Comparison of ENCODE assay signal across 26 cellular contexts in the genomic region with DNA sequence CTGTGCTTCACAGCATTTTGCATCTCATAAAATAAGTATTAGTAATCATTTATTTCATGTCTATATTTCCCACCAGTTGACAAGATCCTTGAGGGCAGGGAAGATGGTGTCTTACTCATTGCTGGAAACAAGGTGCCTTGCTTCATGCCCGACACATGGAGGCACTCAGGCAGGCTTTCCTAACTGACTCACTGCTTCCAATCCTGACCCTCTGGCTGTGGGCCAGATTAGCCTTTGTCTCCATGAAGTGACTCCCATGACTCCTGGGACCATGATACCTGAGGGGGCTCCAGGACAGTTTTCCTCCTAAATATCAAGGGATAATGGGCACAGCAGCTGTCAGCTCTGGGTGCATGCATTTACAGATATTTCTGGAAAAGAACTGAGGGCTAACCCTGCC.
DNase-seq lines count a peak whose midpoint lies in the region; ATAC-seq and TF ChIP-seq lines count a peak whose summit lies in the region.
"Had no signal": no experiment of that assay in that cellular context is flagged by ENCODE, and none has a peak within 500 bp of the region (broad histone marks: within the 10 kb centered on the region; RNA-seq: fewer than 3 reads in every experiment).

No MANE protein-coding gene starts in this region.

- H3K36me3 ChIP-seq in brain microvascular endothelial cell (replicated peaks): no peaks in the 10 kb centered on the region
- H3K36me3 ChIP-seq: BLaER1 treated with 17β-estradiol and CSF1 and Interleukin-3, amounts not matched to agents 10 nM and 100 nM; neural progenitor cell had no signal

- H3K4me3 ChIP-seq in brain microvascular endothelial cell (ENCODE audit: low read depth, low read length): no peak overlapping the region
- H3K4me3 ChIP-seq: BLaER1 treated with 17β-estradiol and CSF1 and Interleukin-3, amounts not matched to agents 10 nM and 100 nM; neural progenitor cell; psoas muscle; smooth muscle cell had no signal

- H3K27me3 ChIP-seq in brain microvascular endothelial cell (replicated peaks): no peaks in the 10 kb centered on the region
- H3K27me3 ChIP-seq: BLaER1 treated with 17β-estradiol and CSF1 and Interleukin-3, amounts not matched to agents 10 nM and 100 nM had no signal

- ATAC-seq in GM21423 (IDR thresholded peaks at IDR 0.05; ENCODE audit: unreplicated experiment): no peak
- ATAC-seq: psoas muscle, T-helper 17 cell had no signal

- in situ Hi-C loops in brain microvascular endothelial cell (cut with HindIII; ENCODE audit: low pct_ligation_motif_present, low sequenced_read_pairs): no loop called here

- DNase-seq in DMS 273 (lab: John Stamatoyannopoulos, UW; ENCODE audit: unreplicated experiment) (peak; percentile 36), DMS 273 treated with DMSO at 0.1 percent for 48 hours (lab: John Stamatoyannopoulos, UW) (no peak), NCI-H2171 (lab: John Stamatoyannopoulos, UW) (peak; percentile 3), brain microvascular endothelial cell (peak; percentile 12), myocyte (ENCODE audit: low read depth) (peak; percentile 70), epidermal melanocyte (ENCODE audit: insufficient read length, low spot score) (no peak)
- DNase-seq in effector CD8-positive, alpha-beta T cell (lab: John Stamatoyannopoulos, UW): no peak
- DNase-seq: activated CD4-positive, alpha-beta memory T cell treated with anti-CD3 and anti-CD28 coated beads for 36 hours; activated naive CD4-positive, alpha-beta T cell treated with Interleukin-2 at 50 U/mL for 16 hours; activated T-cell treated with anti-CD3 and anti-CD28 coated beads for 4 hours; aorta; Calu3; foreskin melanocyte; midbrain; NCI-H187; NCI-H524 treated with DMSO at 0.1 percent for 48 hours; psoas muscle; SIG-M5; T-helper 17 cell had no signal

- no peak overlapping the region for H3K27ac ChIP-seq in brain microvascular endothelial cell
- H3K27ac ChIP-seq: 22Rv1; BLaER1 treated with 17β-estradiol and CSF1 and Interleukin-3, amounts not matched to agents 10 nM and 100 nM; HL-60; neural progenitor cell; psoas muscle; VCaP had no signal

- TF ChIP-seq CTCF in brain microvascular endothelial cell (IDR thresholded peaks at IDR 0.05; ENCODE audit: low read depth, low read length, missing control alignments): no peak

Comparison
In these comparisons a context has a peak if more than half of its experiments do, and no peak if none do; other contexts are left out.
1. DNase-seq: peak in DMS 273 (single experiment), NCI-H2171 (single experiment), brain microvascular endothelial cell (single experiment) and myocyte (single experiment); none in DMS 273 treated with DMSO at 0.1 percent for 48 hours (single experiment), epidermal melanocyte (single experiment) and effector CD8-positive, alpha-beta T cell (single experiment).